Comparison of ENCODE assay signal across 15 cellular contexts in genomic region chr11:27642954-27643353, GRCh38. TPM values are rescaled to one million over a fixed set of nuclear protein-coding genes. Genes with fewer than 3 reads are reported as not detected.
"Had no signal": no experiment of that assay in that cellular context is flagged by ENCODE, and none has a peak within 500 bp of the region (broad histone marks: within the 10 kb centered on the region; RNA-seq: fewer than 3 reads in every experiment).

No MANE protein-coding gene starts in this region.

- H3K36me3 ChIP-seq: brain microvascular endothelial cell, gastrocnemius medialis, neutrophil, thoracic aorta had no signal

- H3K4me3 Mint-ChIP-seq: activated T-cell treated with anti-CD3 and anti-CD28 coated beads, Interleukin-2, amount 50 U/mL, for 24 hours; naive thymus-derived CD4-positive, alpha-beta T cell had no signal

- H3K4me1 Mint-ChIP-seq: naive thymus-derived CD4-positive, alpha-beta T cell had no signal

- H3K9me3 Mint-ChIP-seq: activated T-cell treated with anti-CD3 and anti-CD28 coated beads, Interleukin-2, amount 50 U/mL, for 24 hours had no signal

- H3K27me3 Mint-ChIP-seq: activated T-cell treated with anti-CD3 and anti-CD28 coated beads, Interleukin-2, amount 50 U/mL, for 24 hours; naive thymus-derived CD4-positive, alpha-beta T cell had no signal

- H3K9me3 ChIP-seq: gastrocnemius medialis, neutrophil, stomach, thoracic aorta had no signal

- H3K4me3 ChIP-seq: gastrocnemius medialis, skin epidermis, stomach, thoracic aorta had no signal

- DNase-seq: activated CD4-positive, alpha-beta T cell treated with anti-CD3 and anti-CD28 coated beads, Interleukin-2, amount 50 U/mL, for 4 hours; activated CD4-positive, CD25-positive, alpha-beta regulatory T cell treated with anti-CD3 and anti-CD28 coated beads, Interleukin-2, amount 50 U/mL, for 72 hours; activated effector memory CD4-positive, alpha-beta T cell treated with Interleukin-2 at 50 U/mL for 16 hours; activated T-cell treated with anti-CD3 and anti-CD28 coated beads, Interleukin-2, amount 50 U/mL, for 24 hours; amniotic stem cell; brain microvascular endothelial cell; gastrocnemius medialis; mammary epithelial cell; naive thymus-derived CD4-positive, alpha-beta T cell; retina; stomach had no signal

- H3K27ac ChIP-seq: brain microvascular endothelial cell, gastrocnemius medialis, neutrophil, skin epidermis, stomach, thoracic aorta had no signal

- H3K27me3 ChIP-seq: brain microvascular endothelial cell, gastrocnemius medialis, neutrophil, stomach had no signal

- ATAC-seq: activated naive CD4-positive, alpha-beta T cell treated with anti-CD3 and anti-CD28 coated beads, Interleukin-2, amount 50 U/mL, for 72 hours; gastrocnemius medialis; naive thymus-derived CD4-positive, alpha-beta T cell had no signal

- H3K27ac Mint-ChIP-seq: activated naive CD4-positive, alpha-beta T cell treated with anti-CD3 and anti-CD28 coated beads, Interleukin-2, amount 50 U/mL, for 72 hours; activated T-cell treated with anti-CD3 and anti-CD28 coated beads, Interleukin-2, amount 50 U/mL, for 24 hours had no signal

- H3K4me1 ChIP-seq: stomach had no signal

RNA-seq across cellular contexts. Expression of gene BDNF, which starts 57.3 kb away (rescaled TPM):
- total RNA-seq: activated naive CD4-positive, alpha-beta T cell treated with anti-CD3 and anti-CD28 coated beads, Interleukin-2, amount 50 U/mL, for 72 hours; naive thymus-derived CD4-positive, alpha-beta T cell had no signal
